Comparison of ENCODE assay signal across 14 cellular contexts in the genomic region with DNA sequence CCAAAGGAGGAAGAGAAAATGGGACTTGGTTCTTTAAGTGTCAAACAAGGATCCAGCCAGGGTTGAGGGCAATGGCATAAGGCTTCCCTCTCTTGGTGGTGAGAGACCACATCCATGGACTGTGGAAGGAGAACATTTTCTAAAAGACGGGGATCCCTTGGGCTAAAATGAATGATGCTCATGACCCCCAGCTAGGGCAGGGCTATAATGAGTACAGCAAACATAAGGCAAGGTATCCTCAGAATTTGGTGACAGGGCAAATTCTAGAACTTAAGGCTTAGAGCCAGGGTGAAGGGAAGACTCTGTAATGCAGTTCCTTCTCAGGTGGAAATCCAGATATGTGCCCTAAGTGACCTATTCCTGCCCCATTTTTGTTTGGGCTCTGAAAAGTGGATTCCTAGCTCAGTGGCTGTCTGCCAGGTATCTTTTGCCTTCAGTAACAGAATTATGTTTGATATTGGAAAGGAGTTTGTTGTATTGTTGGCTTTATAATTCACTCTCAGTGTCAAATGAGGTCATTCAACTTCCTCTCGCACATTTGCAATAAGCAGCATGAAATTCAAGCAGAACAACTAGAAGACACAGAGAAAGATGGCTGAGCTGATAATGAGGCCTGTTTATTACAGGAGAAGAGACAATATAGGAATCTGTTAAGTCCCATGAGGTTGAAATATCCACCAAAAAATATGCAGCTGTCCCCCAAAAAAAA.
A peak's percentile ranks its signal among the peaks of the same experiment; 100 is the strongest.
DNase-seq lines count a peak whose midpoint lies in the region; ATAC-seq and TF ChIP-seq lines count a peak whose summit lies in the region.
"Had no signal": no experiment of that assay in that cellular context is flagged by ENCODE, and none has a peak within 500 bp of the region (broad histone marks: within the 10 kb centered on the region; RNA-seq: fewer than 3 reads in every experiment).

No MANE protein-coding gene starts in this region.

- H3K4me2 ChIP-seq in OCI-LY7 (ENCODE audit: low read length) = peak overlapping the region; percentile 25

- H3K4me1 Mint-ChIP-seq in activated CD4-positive, alpha-beta T cell treated with anti-CD3 and anti-CD28 coated beads, Interleukin-2, amount 10 ng/mL, durations not matched to agents 24 days and 14 days = peaks cover 68% of the 10 kb centered on the region
- peaks cover 40 to 41% of the 10 kb centered on the region in 2 donors for H3K4me1 Mint-ChIP-seq in effector memory CD8-positive, alpha-beta T cell (ENCODE audit: low read depth in 2 of 2)
- peaks cover 88% of the 10 kb centered on the region for H3K4me1 Mint-ChIP-seq in stimulated activated memory B cell treated with anti-CD40 and anti-IgM and Interleukin-4, amounts not matched to agents 10 μg/mL and 1 μg/mL and 100 μg/mL, for 72 hours

- H3K4me3 ChIP-seq in OCI-LY7 (ENCODE audit: low read depth, low read length, poor library complexity, severe bottlenecking) = no peak overlapping the region

- CTCF ChIA-PET in OCI-LY7 (lab: Charles Lee; ENCODE audit: unreplicated experiment) = interaction anchor here (0.6 to 0.9 kb wide), 2 partner anchors 12 to 898 kb away, joined by 3 read pairs; no protein-coding TSS in a partner anchor

- peaks cover 91% of the 10 kb centered on the region for H3K36me3 Mint-ChIP-seq in activated CD4-positive, alpha-beta T cell treated with anti-CD3 and anti-CD28 coated beads, Interleukin-2, amount 10 ng/mL, durations not matched to agents 24 days and 14 days (ENCODE audit: low read depth)
- peaks cover 88% of the 10 kb centered on the region for H3K36me3 Mint-ChIP-seq in effector memory CD8-positive, alpha-beta T cell (ENCODE audit: insufficient read depth)
- H3K36me3 Mint-ChIP-seq in stimulated activated memory B cell treated with anti-CD40 and anti-IgM and Interleukin-4, amounts not matched to agents 10 μg/mL and 1 μg/mL and 100 μg/mL, for 72 hours = no peaks in the 10 kb centered on the region

- intact Hi-C loops in activated CD4-positive, alpha-beta T cell treated with anti-CD3 and anti-CD28 coated beads, Interleukin-2, amount 10 ng/mL, durations not matched to agents 24 days and 14 days (cut with micrococcal nuclease) = loop anchor here (10.0 kb wide), 1 partner anchor 1247 kb away; the partner anchor contains the start of gene HNRNPC
- intact Hi-C loops in OCI-LY7 (cut with micrococcal nuclease; ENCODE audit: unreplicated experiment) = no loop called here
- intact Hi-C loops in posterior vena cava (cut with DNase I) = no loop called here

- H3K9me3 ChIP-seq in OCI-LY7 (ENCODE audit: low read length) = no peaks in the 10 kb centered on the region

- peaks cover 98% of the 10 kb centered on the region for H3K4me1 ChIP-seq in OCI-LY7 (ENCODE audit: insufficient read depth, low read length, poor library complexity, severe bottlenecking)

- no peaks in the 10 kb centered on the region for H3K9me2 ChIP-seq in OCI-LY7 (ENCODE audit: insufficient read depth, low read length)

- H3K9me3 Mint-ChIP-seq in activated CD4-positive, alpha-beta T cell treated with anti-CD3 and anti-CD28 coated beads, Interleukin-2, amount 10 ng/mL, durations not matched to agents 24 days and 14 days = no peaks in the 10 kb centered on the region
- no peaks in the 10 kb centered on the region for H3K9me3 Mint-ChIP-seq in effector memory CD8-positive, alpha-beta T cell
- H3K9me3 Mint-ChIP-seq in stimulated activated memory B cell treated with anti-CD40 and anti-IgM and Interleukin-4, amounts not matched to agents 10 μg/mL and 1 μg/mL and 100 μg/mL, for 72 hours = no peaks in the 10 kb centered on the region

- no peaks in the 10 kb centered on the region for H4K20me1 ChIP-seq in OCI-LY7 (ENCODE audit: insufficient read depth, low read length)

- DNase-seq in activated CD4-positive, alpha-beta T cell treated with anti-CD3 and anti-CD28 coated beads, Interleukin-2, amount 10 ng/mL, durations not matched to agents 24 days and 14 days = peak; percentile 61
- no peak for DNase-seq in activated CD4-positive, alpha-beta T cell treated with anti-CD3 and anti-CD28 coated beads, Interleukin-2, amount 50 U/mL, for 4 hours
- DNase-seq in OCI-LY7 (ENCODE audit: low spot score) (no peak), retina (no peak), posterior vena cava (ENCODE audit: low spot score) (no peak), SK-N-DZ (ENCODE audit: low spot score) (no peak)
- no peak for DNase-seq in effector memory CD8-positive, alpha-beta T cell
- DNase-seq: activated CD4-positive, CD25-positive, alpha-beta regulatory T cell; amygdala; DMS53; NCI-H2029 treated with DMSO at 0.1 percent for 48 hours; stimulated activated CD4-positive, alpha-beta T cell treated with anti-CD3 and anti-CD28 coated beads, Interleukin-2, amount 100 ng/mL, for 48 hours; trophoblast cell had no signal

- no peak for TF ChIP-seq CTCF in OCI-LY7 (conservative IDR thresholded peaks at IDR 0.05; ENCODE audit: low read length)

- POLR2A ChIA-PET in OCI-LY7 (lab: Charles Lee) = interaction anchor here (0.8 to 9.0 kb wide), 5 partner anchors 8 to 43 kb away, joined by 3 to 66 read pairs (median 5); no protein-coding TSS in a partner anchor

- H3K27me3 Mint-ChIP-seq in activated CD4-positive, alpha-beta T cell treated with anti-CD3 and anti-CD28 coated beads, Interleukin-2, amount 10 ng/mL, durations not matched to agents 24 days and 14 days = no peaks in the 10 kb centered on the region
- H3K27me3 Mint-ChIP-seq in effector memory CD8-positive, alpha-beta T cell = no peaks in the 10 kb centered on the region
- H3K27me3 Mint-ChIP-seq in stimulated activated memory B cell treated with anti-CD40 and anti-IgM and Interleukin-4, amounts not matched to agents 10 μg/mL and 1 μg/mL and 100 μg/mL, for 72 hours = no peaks in the 10 kb centered on the region

- no TSS peak for BruUV-seq in OCI-LY7 (replicated peaks; lab: Mats Ljungman, UMichigan)

- H3K36me3 ChIP-seq in OCI-LY7 (ENCODE audit: insufficient read depth, low read length) = no peaks in the 10 kb centered on the region

- H3K27ac ChIP-seq in OCI-LY7 (ENCODE audit: low read depth, low read length, poor library complexity, severe bottlenecking) = no peak overlapping the region

- H3K4me3 Mint-ChIP-seq in activated CD4-positive, alpha-beta T cell treated with anti-CD3 and anti-CD28 coated beads, Interleukin-2, amount 10 ng/mL, durations not matched to agents 24 days and 14 days = peak overlapping the region; percentile 87
- H3K4me3 Mint-ChIP-seq in effector memory CD8-positive, alpha-beta T cell = peak overlapping the region; percentile 83 to 91
- no peak overlapping the region for H3K4me3 Mint-ChIP-seq in stimulated activated memory B cell treated with anti-CD40 and anti-IgM and Interleukin-4, amounts not matched to agents 10 μg/mL and 1 μg/mL and 100 μg/mL, for 72 hours

- ATAC-seq in effector memory CD8-positive, alpha-beta T cell (replicated peaks) = peak; percentile 45
- no peak for ATAC-seq in stimulated activated memory B cell treated with anti-CD40 and anti-IgM and Interleukin-4, amounts not matched to agents 10 μg/mL and 1 μg/mL and 100 μg/mL, for 72 hours

- H3K79me2 ChIP-seq in OCI-LY7 (ENCODE audit: insufficient read depth, low read depth, low read length) = no peaks in the 10 kb centered on the region

- H2AFZ ChIP-seq in OCI-LY7 (ENCODE audit: low read length) = peak overlapping the region; percentile 50

- H3K27ac Mint-ChIP-seq in activated CD4-positive, alpha-beta T cell treated with anti-CD3 and anti-CD28 coated beads, Interleukin-2, amount 10 ng/mL, durations not matched to agents 24 days and 14 days = peak overlapping the region; percentile 97
- peak overlapping the region; percentile 95 to 96 for H3K27ac Mint-ChIP-seq in effector memory CD8-positive, alpha-beta T cell
- H3K27ac Mint-ChIP-seq in stimulated activated memory B cell treated with anti-CD40 and anti-IgM and Interleukin-4, amounts not matched to agents 10 μg/mL and 1 μg/mL and 100 μg/mL, for 72 hours = peak overlapping the region; percentile 88
